17 cellular contexts compared by ENCODE assay signal in genomic region chr7:92747041-92747835, GRCh38.
DNase-seq lines count a peak whose midpoint lies in the region; ATAC-seq, FAIRE-seq and TF ChIP-seq lines count a peak whose summit lies in the region.
"Had no signal": no experiment of that assay in that cellular context is flagged by ENCODE, and none has a peak within 500 bp of the region (broad histone marks: within the 10 kb centered on the region; RNA-seq: fewer than 3 reads in every experiment).

No MANE protein-coding gene starts in this region.

- H3K27me3 ChIP-seq in body of pancreas (no peaks in the 10 kb centered on the region), pancreas (no peaks in the 10 kb centered on the region)
- H3K27me3 ChIP-seq: colonic mucosa, esophagus squamous epithelium, ovary, upper lobe of left lung had no signal

- peak; percentile 48 for ATAC-seq in body of pancreas
- ATAC-seq in pancreas, result peak; percentile 46 to 76 (median 62)
- no peak for ATAC-seq in HG03175 (IDR thresholded peaks at IDR 0.05; ENCODE audit: unreplicated experiment)
- ATAC-seq: Right ventricle myocardium inferior had no signal

- TF ChIP-seq CTCF in body of pancreas (IDR thresholded peaks at IDR 0.05) (no peak), pancreas (IDR thresholded peaks at IDR 0.05) (no peak)

- H3K9me3 ChIP-seq in body of pancreas (no peaks in the 10 kb centered on the region), pancreas (no peaks in the 10 kb centered on the region)
- H3K9me3 ChIP-seq: colonic mucosa, esophagus squamous epithelium, ovary, upper lobe of left lung had no signal

- H3K36me3 ChIP-seq in body of pancreas (replicated peaks in 1 of 2; ENCODE audit: insufficient read depth in 1 of 2, low read depth in 2 of 2), result no peaks in the 10 kb centered on the region
- no peaks in the 10 kb centered on the region for H3K36me3 ChIP-seq in pancreas
- H3K36me3 ChIP-seq: colonic mucosa, esophagus squamous epithelium, ovary, upper lobe of left lung had no signal

- H3K4me3 Mint-ChIP-seq in activated CD4-positive, alpha-beta memory T cell treated with anti-CD3 and anti-CD28 coated beads for 36 hours, result no peak overlapping the region
- no peak overlapping the region for H3K4me3 Mint-ChIP-seq in activated CD4-positive, alpha-beta memory T cell treated with anti-CD3 and anti-CD28 coated beads, Interleukin-2, amount 10 ng/mL, durations not matched to agents 7 days and 5 days
- H3K4me3 Mint-ChIP-seq: activated naive CD8-positive, alpha-beta T cell treated with anti-CD3 and anti-CD28 coated beads, Interleukin-2, amount 10 ng/mL, durations not matched to agents 7 days and 5 days; memory B cell had no signal

- peaks cover 21% of the 10 kb centered on the region for H3K4me1 ChIP-seq in body of pancreas
- peaks cover 0 to 13% (median 10%) of the 10 kb centered on the region in 3 donors for H3K4me1 ChIP-seq in pancreas
- H3K4me1 ChIP-seq: colonic mucosa had no signal

- H3K4me1 Mint-ChIP-seq in activated CD4-positive, alpha-beta memory T cell treated with anti-CD3 and anti-CD28 coated beads for 36 hours (ENCODE audit: low read depth), result peaks cover 63% of the 10 kb centered on the region
- H3K4me1 Mint-ChIP-seq in activated CD4-positive, alpha-beta memory T cell treated with anti-CD3 and anti-CD28 coated beads, Interleukin-2, amount 10 ng/mL, durations not matched to agents 7 days and 5 days, result peaks cover 48% of the 10 kb centered on the region

- intact Hi-C loops in activated CD4-positive, alpha-beta memory T cell treated with anti-CD3 and anti-CD28 coated beads for 36 hours (cut with micrococcal nuclease), result no loop called here
- intact Hi-C loops in body of pancreas (cut with DNase I) (no loop called here), pancreas (cut with DNase I) (no loop called here)

- CTCF ChIA-PET in activated CD4-positive, alpha-beta memory T cell treated with anti-CD3 and anti-CD28 coated beads for 36 hours (lab: Charles Lee), result no interaction called here
- CTCF ChIA-PET in activated CD4-positive, alpha-beta memory T cell treated with anti-CD3 and anti-CD28 coated beads, Interleukin-2, amount 10 ng/mL, durations not matched to agents 7 days and 5 days (lab: Charles Lee), result interaction anchor here (1.4 kb wide), 1 partner anchor 19 kb away, joined by 4 read pairs; no protein-coding TSS in a partner anchor

- peaks cover 6% of the 10 kb centered on the region for H3K9me3 Mint-ChIP-seq in activated CD4-positive, alpha-beta memory T cell treated with anti-CD3 and anti-CD28 coated beads for 36 hours
- peaks cover 11% of the 10 kb centered on the region for H3K9me3 Mint-ChIP-seq in activated CD4-positive, alpha-beta memory T cell treated with anti-CD3 and anti-CD28 coated beads, Interleukin-2, amount 10 ng/mL, durations not matched to agents 7 days and 5 days
- H3K9me3 Mint-ChIP-seq: memory B cell had no signal

- H3K4me3 ChIP-seq in body of pancreas, result no peak overlapping the region
- H3K4me3 ChIP-seq in pancreas, result no peak overlapping the region
- H3K4me3 ChIP-seq: colonic mucosa, esophagus squamous epithelium, ovary, upper lobe of left lung had no signal

- POLR2A ChIA-PET in activated CD4-positive, alpha-beta memory T cell treated with anti-CD3 and anti-CD28 coated beads for 36 hours (lab: Charles Lee), result no interaction called here
- POLR2A ChIA-PET in activated CD4-positive, alpha-beta memory T cell treated with anti-CD3 and anti-CD28 coated beads, Interleukin-2, amount 10 ng/mL, durations not matched to agents 7 days and 5 days (lab: Charles Lee), result interaction anchor here (1.2 kb wide), 1 partner anchor 90 kb away, joined by 3 read pairs; no protein-coding TSS in a partner anchor

- no peak for FAIRE-seq in pancreas (lab: Jason Lieb, UNC)

- H3K36me3 Mint-ChIP-seq in activated CD4-positive, alpha-beta memory T cell treated with anti-CD3 and anti-CD28 coated beads for 36 hours, result peaks cover 36% of the 10 kb centered on the region
- H3K36me3 Mint-ChIP-seq in activated CD4-positive, alpha-beta memory T cell treated with anti-CD3 and anti-CD28 coated beads, Interleukin-2, amount 10 ng/mL, durations not matched to agents 7 days and 5 days (ENCODE audit: low read depth), result peaks cover 64% of the 10 kb centered on the region

- TF ChIP-seq POLR2A in body of pancreas (IDR thresholded peaks at IDR 0.05), result no peak

- no peak for DNase-seq in activated CD4-positive, alpha-beta memory T cell treated with anti-CD3 and anti-CD28 coated beads for 36 hours
- DNase-seq in activated CD4-positive, alpha-beta memory T cell treated with anti-CD3 and anti-CD28 coated beads, Interleukin-2, amount 10 ng/mL, durations not matched to agents 7 days and 5 days, result no peak
- DNase-seq in MV-4-11 (lab: John Stamatoyannopoulos, UW), result peak; percentile 30
- no peak for DNase-seq in body of pancreas
- DNase-seq in pancreas, result no peak
- DNase-seq in activated CD8-positive, alpha-beta memory T cell treated with anti-CD3 and anti-CD28 coated beads, Interleukin-2, amount 50 U/mL, for 48 hours, result no peak
- DNase-seq in stimulated activated CD4-positive, alpha-beta T cell treated with anti-CD3 and anti-CD28 coated beads, Interleukin-4, amount 100 ng/mL, for 4 hours, result no peak
- DNase-seq: activated naive CD8-positive, alpha-beta T cell treated with anti-CD3 and anti-CD28 coated beads, Interleukin-2, amount 10 ng/mL, durations not matched to agents 7 days and 5 days; colonic mucosa; esophagus squamous epithelium; NCI-H1092 treated with DMSO at 0.1 percent for 48 hours; NCI-H510A; ovary; upper lobe of left lung had no signal

- peak overlapping the region in 2 of 4 donors; percentile 6 to 14 for H3K27ac ChIP-seq in body of pancreas
- peak overlapping the region in 2 of 4 donors; percentile 7 to 23 for H3K27ac ChIP-seq in pancreas
- H3K27ac ChIP-seq: colonic mucosa, esophagus squamous epithelium, ovary, upper lobe of left lung had no signal

- peak overlapping the region; percentile 58 for H3K27ac Mint-ChIP-seq in activated CD4-positive, alpha-beta memory T cell treated with anti-CD3 and anti-CD28 coated beads for 36 hours
- H3K27ac Mint-ChIP-seq in activated CD4-positive, alpha-beta memory T cell treated with anti-CD3 and anti-CD28 coated beads, Interleukin-2, amount 10 ng/mL, durations not matched to agents 7 days and 5 days, result no peak overlapping the region
- H3K27ac Mint-ChIP-seq: activated naive CD8-positive, alpha-beta T cell treated with anti-CD3 and anti-CD28 coated beads, Interleukin-2, amount 10 ng/mL, durations not matched to agents 7 days and 5 days; memory B cell had no signal

- no peaks in the 10 kb centered on the region for H3K27me3 Mint-ChIP-seq in activated CD4-positive, alpha-beta memory T cell treated with anti-CD3 and anti-CD28 coated beads for 36 hours
- H3K27me3 Mint-ChIP-seq in activated CD4-positive, alpha-beta memory T cell treated with anti-CD3 and anti-CD28 coated beads, Interleukin-2, amount 10 ng/mL, durations not matched to agents 7 days and 5 days, result no peaks in the 10 kb centered on the region
- H3K27me3 Mint-ChIP-seq: activated naive CD8-positive, alpha-beta T cell treated with anti-CD3 and anti-CD28 coated beads, Interleukin-2, amount 10 ng/mL, durations not matched to agents 7 days and 5 days; memory B cell had no signal

- WGBS in body of pancreas, 2 donors, result 33 to 35% methylated on average over 3 of the region's 3 CpGs
- 30 to 31% methylated on average over 3 of the region's 3 CpGs for WGBS in pancreas, 2 donors
